ENCODE assay signal across 15 cellular contexts in the genomic region with DNA sequence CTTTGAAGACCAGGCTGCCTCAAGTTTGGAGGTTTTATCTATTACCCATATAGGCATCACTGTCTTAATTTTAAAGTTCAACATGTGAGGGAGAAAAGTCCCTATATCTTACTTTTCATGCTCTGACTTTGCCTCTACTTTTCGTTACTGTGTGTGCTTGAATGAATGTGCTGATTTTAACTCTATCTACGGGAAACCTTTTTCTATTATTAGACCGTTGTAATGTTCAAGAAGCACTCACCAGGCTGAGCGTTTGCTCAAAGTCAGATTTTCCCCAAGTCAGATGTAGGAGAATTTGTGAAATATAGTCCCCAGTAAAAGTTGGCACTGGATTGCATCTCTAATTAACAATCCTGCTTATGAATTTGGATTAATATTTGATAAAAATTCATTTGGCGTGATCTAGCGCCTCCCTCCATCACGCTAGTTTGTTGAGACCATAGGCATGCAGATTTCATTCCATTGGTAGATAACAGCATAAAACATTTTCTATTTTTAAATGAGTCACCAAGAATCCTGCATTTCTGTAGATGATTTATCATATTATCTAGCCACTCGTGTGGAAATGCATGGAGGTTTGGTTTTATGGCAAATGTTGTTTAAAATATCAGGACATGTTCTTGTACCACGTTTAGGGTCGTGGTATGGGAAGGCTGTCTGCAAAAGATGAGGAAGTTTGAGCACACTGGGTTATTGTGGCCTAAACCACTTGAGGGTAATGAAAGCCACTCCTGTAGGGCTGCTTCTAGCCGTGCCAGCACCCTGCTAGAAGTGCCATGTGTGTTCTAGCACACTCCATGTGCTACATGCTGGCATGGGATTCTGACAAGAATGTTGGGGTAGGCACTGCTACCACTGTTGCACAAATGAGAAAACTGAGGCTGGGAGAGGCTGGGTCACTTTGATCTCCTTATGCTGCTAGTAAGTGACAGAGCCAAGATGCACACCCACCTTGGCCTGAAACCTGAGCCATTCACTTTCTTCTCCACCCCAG.
A peak's percentile ranks its signal among the peaks of the same experiment; 100 is the strongest.
DNase-seq lines count a peak whose midpoint lies in the region; ATAC-seq and TF ChIP-seq lines count a peak whose summit lies in the region.
"Had no signal": no experiment of that assay in that cellular context is flagged by ENCODE, and none has a peak within 500 bp of the region (broad histone marks: within the 10 kb centered on the region; RNA-seq: fewer than 3 reads in every experiment).

No MANE protein-coding gene starts in this region.

- H3F3A ChIP-seq in Loucy (ENCODE audit: low read depth): no peaks in the 10 kb centered on the region

- no peak overlapping the region for H4K91ac ChIP-seq in mesenchymal stem cell (ENCODE audit: low read length)

- TF ChIP-seq CTCF in Loucy (conservative IDR thresholded peaks at IDR 0.05; ENCODE audit: low read length): no peak

- H3K4me1 ChIP-seq in Loucy (ENCODE audit: insufficient read depth, low read length, poor library complexity, severe bottlenecking): no peaks in the 10 kb centered on the region
- peaks cover 4% of the 10 kb centered on the region for H3K4me1 ChIP-seq in mesenchymal stem cell (ENCODE audit: control insufficient read depth, insufficient read depth, low read depth, low read length)
- H3K4me1 ChIP-seq: BE2C, HAP-1 had no signal

- H2AFZ ChIP-seq in Loucy (ENCODE audit: low read length) (peak overlapping the region; percentile 63), mesenchymal stem cell (ENCODE audit: low read depth, low read length) (no peak overlapping the region)

- H3K14ac ChIP-seq in mesenchymal stem cell (ENCODE audit: low read length in 2 of 2): no peak overlapping the region

- ATAC-seq in left cardiac atrium (peak; percentile 32 to 79), GM19351 (IDR thresholded peaks at IDR 0.05; ENCODE audit: unreplicated experiment) (no peak)

- H3K4me3 ChIP-seq in Loucy (ENCODE audit: low read length, poor library complexity, severe bottlenecking) (no peak overlapping the region), mesenchymal stem cell (ENCODE audit: insufficient read depth in 1 of 2, low read depth in 1 of 2, low read length in 2 of 2) (no peak overlapping the region)
- H3K4me3 ChIP-seq: GM12878, HAP-1 had no signal

- H3K79me1 ChIP-seq in mesenchymal stem cell (replicated peaks; ENCODE audit: low read length, poor library complexity, severe bottlenecking): no peaks in the 10 kb centered on the region

- no peak overlapping the region for H2BK15ac ChIP-seq in mesenchymal stem cell (ENCODE audit: low read depth, poor library complexity, severe bottlenecking)

- H2BK12ac ChIP-seq in mesenchymal stem cell (ENCODE audit: low read length in 2 of 2): no peak overlapping the region

- H3K9ac ChIP-seq in Loucy (ENCODE audit: low read depth, low read length, poor library complexity, severe bottlenecking) (no peak overlapping the region), mesenchymal stem cell (ENCODE audit: low read length) (no peak overlapping the region)

- intact Hi-C loops in left cardiac atrium (cut with DNase I) (no loop called here), cardiac septum (cut with DNase I) (no loop called here)

- H3K4me2 ChIP-seq in Loucy (ENCODE audit: low read depth, low read length, poor library complexity, severe bottlenecking): no peak overlapping the region
- peak overlapping the region; percentile 52 for H3K4me2 ChIP-seq in mesenchymal stem cell (ENCODE audit: low read length, poor library complexity, severe bottlenecking)

- H3K9me2 ChIP-seq in Loucy (replicated peaks; ENCODE audit: low read depth, low read length): no peaks in the 10 kb centered on the region

- H2AK5ac ChIP-seq in mesenchymal stem cell (ENCODE audit: low read length, severe bottlenecking): peak overlapping the region; percentile 61

- no peak overlapping the region for H3K4ac ChIP-seq in mesenchymal stem cell (ENCODE audit: low read depth in 1 of 2, low read length in 2 of 2)

- 76% methylated on average over 8 of the region's 11 CpGs for WGBS in mesenchymal stem cell

- no peak overlapping the region for H3K18ac ChIP-seq in mesenchymal stem cell (ENCODE audit: low read depth in 1 of 2, low read length in 2 of 2)

- H3K23ac ChIP-seq in mesenchymal stem cell (ENCODE audit: low read length in 2 of 2): no peak overlapping the region

- H4K8ac ChIP-seq in mesenchymal stem cell (ENCODE audit: low read length): no peak overlapping the region

- DNase-seq in left cardiac atrium: no peak
- no peak for DNase-seq in cardiac septum (ENCODE audit: low spot score)
- DNase-seq in mesenchymal stem cell: no peak
- no peak for DNase-seq in iPS-NIHi7 (ENCODE audit: extremely low spot score)
- DNase-seq in KG1 (lab: John Stamatoyannopoulos, UW): no peak
- DNase-seq: 8988T, BE2C, DMS79 treated with DMSO at 0.1 percent for 48 hours, NCI-H146, NCI-H2029, NCI-H2227 treated with DMSO at 0.1 percent for 48 hours had no signal

- no peaks in the 10 kb centered on the region for H3K27me3 ChIP-seq in Loucy (ENCODE audit: insufficient read depth, low read length, poor library complexity, severe bottlenecking)
- no peaks in the 10 kb centered on the region for H3K27me3 ChIP-seq in mesenchymal stem cell (ENCODE audit: control insufficient read depth in 1 of 2, insufficient read depth in 1 of 2, low read length in 2 of 2)
- H3K27me3 ChIP-seq: BE2C had no signal

- H2BK120ac ChIP-seq in mesenchymal stem cell (ENCODE audit: low read depth, low read length): no peak overlapping the region

- no peaks in the 10 kb centered on the region for H3K79me2 ChIP-seq in Loucy (ENCODE audit: insufficient read depth, low read length)

- no peak overlapping the region for H2BK5ac ChIP-seq in mesenchymal stem cell (ENCODE audit: low read depth, low read length, poor library complexity, severe bottlenecking)

- H4K20me1 ChIP-seq in Loucy (ENCODE audit: insufficient read depth, low read length, poor library complexity, severe bottlenecking): no peaks in the 10 kb centered on the region

- no peaks in the 10 kb centered on the region for H3K9me3 ChIP-seq in Loucy (ENCODE audit: insufficient read depth, low read depth, low read length)
- no peaks in the 10 kb centered on the region for H3K9me3 ChIP-seq in mesenchymal stem cell (ENCODE audit: control insufficient read depth, low read length)
- H3K9me3 ChIP-seq: BE2C had no signal

- peak overlapping the region; percentile 21 for H3K27ac ChIP-seq in mesenchymal stem cell (ENCODE audit: low read length, poor library complexity, severe bottlenecking)

- H3K36me3 ChIP-seq in Loucy (ENCODE audit: insufficient read depth, low read length) (no peaks in the 10 kb centered on the region), mesenchymal stem cell (ENCODE audit: control insufficient read depth in 1 of 2, insufficient read depth in 2 of 2, low read depth in 1 of 2, low read length in 2 of 2) (no peaks in the 10 kb centered on the region)
- H3K36me3 ChIP-seq: BE2C, HAP-1 had no signal
